19 cellular contexts compared by ENCODE assay signal in the genomic region with DNA sequence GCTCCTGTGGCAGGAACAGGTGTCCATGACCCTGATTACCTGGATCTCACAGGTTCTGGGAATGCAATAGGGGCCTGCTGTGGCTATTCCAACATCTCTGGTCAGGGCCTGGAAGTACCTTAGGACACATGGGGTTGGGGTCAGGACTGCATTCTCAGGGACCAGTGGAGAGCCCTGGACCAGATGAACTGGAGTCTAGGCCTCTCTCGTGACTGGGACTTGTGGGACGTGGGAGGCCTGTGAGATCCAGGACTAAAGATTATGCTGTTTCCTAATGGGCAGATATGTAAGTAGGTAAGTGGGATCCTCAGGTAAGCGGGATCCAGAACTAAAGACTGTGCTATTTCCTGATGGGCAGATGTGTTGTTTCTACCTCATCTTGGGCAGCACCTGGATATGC. TPM values are rescaled to one million over a fixed set of nuclear protein-coding genes. Genes with fewer than 3 reads are reported as not detected.
DNase-seq lines count a peak whose midpoint lies in the region; ATAC-seq and TF ChIP-seq lines count a peak whose summit lies in the region.
"Had no signal": no experiment of that assay in that cellular context is flagged by ENCODE, and none has a peak within 500 bp of the region (broad histone marks: within the 10 kb centered on the region; RNA-seq: fewer than 3 reads in every experiment).

No MANE protein-coding gene starts in this region.

- peaks cover 18% of the 10 kb centered on the region for H3K36me3 Mint-ChIP-seq in Caco-2 (ENCODE audit: insufficient read depth, unreplicated experiment)

- H3K9me3 ChIP-seq in heart right ventricle (no peaks in the 10 kb centered on the region), gastrocnemius medialis (no peaks in the 10 kb centered on the region), vagina (no peaks in the 10 kb centered on the region), Caco-2 (no peaks in the 10 kb centered on the region)
- H3K9me3 ChIP-seq: BLaER1 had no signal

- no peak for TF ChIP-seq POLR2A in gastrocnemius medialis (IDR thresholded peaks at IDR 0.05)
- TF ChIP-seq POLR2A in vagina (IDR thresholded peaks at IDR 0.05): no peak

- POLR2A ChIA-PET in Caco-2 (lab: Charles Lee): no interaction called here

- intact Hi-C loops in heart right ventricle (cut with DNase I): loop anchor here in 6 of 10 donors (10.0 kb wide), 2 partner anchors 145 to 235 kb away; a partner anchor contains a TSS
- intact Hi-C loops in left cardiac atrium (cut with DNase I): loop anchor here in 1 of 2 donors (10.0 kb wide), 1 partner anchor 145 kb away; no protein-coding TSS in a partner anchor
- intact Hi-C loops in gastrocnemius medialis (cut with DNase I; ENCODE audit: low total_unique reads): no loop called here
- intact Hi-C loops in vagina (cut with DNase I): loop anchor here (10.0 kb wide), 1 partner anchor 235 kb away; a partner anchor contains a TSS
- intact Hi-C loops in Caco-2 (cut with micrococcal nuclease; ENCODE audit: unreplicated experiment): no loop called here

- H3K27me3 ChIP-seq in heart right ventricle: peaks cover 0 to 9% (median 0%) of the 10 kb centered on the region in 7 donors
- no peaks in the 10 kb centered on the region for H3K27me3 ChIP-seq in gastrocnemius medialis
- no peaks in the 10 kb centered on the region for H3K27me3 ChIP-seq in vagina
- no peaks in the 10 kb centered on the region for H3K27me3 ChIP-seq in Caco-2 (replicated peaks; ENCODE audit: control insufficient read depth, insufficient read depth, low read length)

- H3K4me1 Mint-ChIP-seq in Caco-2 (ENCODE audit: low read depth, unreplicated experiment): no peaks in the 10 kb centered on the region

- DNase-seq in heart right ventricle: no peak
- DNase-seq in left cardiac atrium: no peak
- DNase-seq in islet precursor cell: peak; percentile 53
- no peak for DNase-seq in gastrocnemius medialis
- no peak for DNase-seq in vagina (ENCODE audit: extremely low spot score in 2 of 2)
- no peak for DNase-seq in HuH-7.5 (ENCODE audit: low spot score)
- DNase-seq in Caco-2: no peak
- DNase-seq: 8988T, DMS 273 treated with DMSO at 0.1 percent for 48 hours, GM23248, NCI-H2227 treated with DMSO at 0.1 percent for 48 hours, NCI-H526, OCI-M1 had no signal

- no peak overlapping the region for H3K4me3 Mint-ChIP-seq in Caco-2 (ENCODE audit: unreplicated experiment)

- 96 to 97% methylated on average over 3 of the region's 3 CpGs for WGBS in heart right ventricle, 2 donors

- no peak overlapping the region for H3K27ac Mint-ChIP-seq in Caco-2 (ENCODE audit: unreplicated experiment)

- CTCF ChIA-PET in Caco-2 (lab: Charles Lee): interaction anchor here (0.9 to 9.4 kb wide), 2 partner anchors 70 to 79 kb away, joined by 3 to 110 read pairs; no protein-coding TSS in a partner anchor

- H3K4me1 ChIP-seq in heart right ventricle (peaks cover 26 to 91% (median 55%) of the 10 kb centered on the region in 9 donors), gastrocnemius medialis (peaks cover 72 to 75% of the 10 kb centered on the region in 2 donors), vagina (peaks cover 44% of the 10 kb centered on the region), Caco-2 (peaks cover 16% of the 10 kb centered on the region)

- H3K36me3 ChIP-seq in heart right ventricle (peaks cover 0 to 17% (median 0%) of the 10 kb centered on the region in 9 donors), gastrocnemius medialis (no peaks in the 10 kb centered on the region), vagina (no peaks in the 10 kb centered on the region), Caco-2 (ENCODE audit: control insufficient read depth, insufficient read depth, low read length) (peaks cover 3% of the 10 kb centered on the region)
- H3K36me3 ChIP-seq: BLaER1 had no signal

- ATAC-seq in heart right ventricle (no peak), left cardiac atrium (no peak), gastrocnemius medialis (no peak), HG03139 (IDR thresholded peaks at IDR 0.05; ENCODE audit: unreplicated experiment) (no peak)
- ATAC-seq: HCT116, K562 had no signal

- no peaks in the 10 kb centered on the region for H3K9me3 Mint-ChIP-seq in Caco-2 (ENCODE audit: unreplicated experiment)

- no peak overlapping the region for H3K4me3 ChIP-seq in heart right ventricle
- H3K4me3 ChIP-seq in gastrocnemius medialis: no peak overlapping the region
- no peak overlapping the region for H3K4me3 ChIP-seq in vagina
- no peak overlapping the region for H3K4me3 ChIP-seq in Caco-2 (ENCODE audit: low read depth, low read length)
- H3K4me3 ChIP-seq: BLaER1, GM23248, K562 had no signal

- in situ Hi-C loops in gastrocnemius medialis (cut with MboI; ENCODE audit: low sequenced_read_pairs in 4 of 4): loop anchor here in 1 of 4 donors (10.0 kb wide), 1 partner anchor 235 kb away; a partner anchor contains a TSS

- H3K27ac ChIP-seq in heart right ventricle (peak overlapping the region in 7 of 10 donors; percentile 57 to 97 (median 91)), gastrocnemius medialis (peak overlapping the region; percentile 92 to 98 (median 97)), vagina (peak overlapping the region; percentile 5)
- H3K27ac ChIP-seq: BLaER1, GM23248 had no signal

- H3K27me3 Mint-ChIP-seq in Caco-2 (ENCODE audit: insufficient read depth, unreplicated experiment): no peaks in the 10 kb centered on the region

- no TSS peak for BruUV-seq in Caco-2 (replicated peaks; lab: Mats Ljungman, UMichigan)

- no peak for TF ChIP-seq CTCF in heart right ventricle (IDR thresholded peaks at IDR 0.05)
- no peak for TF ChIP-seq CTCF in gastrocnemius medialis (IDR thresholded peaks at IDR 0.05 in 4 of 5, conservative IDR thresholded peaks at IDR 0.05 in 1 of 5)
- no peak for TF ChIP-seq CTCF in vagina (IDR thresholded peaks at IDR 0.05)
- TF ChIP-seq CTCF in Caco-2 (IDR thresholded peaks at IDR 0.05; ENCODE audit: insufficient read depth in 1 of 2, low read depth in 1 of 2, low read length in 1 of 2, severe bottlenecking in 1 of 2, unreplicated experiment in 1 of 2): no peak

RNA-seq across cellular contexts. Expression of a gene that starts 16.2 kb away (rescaled TPM):
- total RNA-seq in heart right ventricle (10 to 100 TPM in 1 of 10 donors, 1 to 10 TPM in 4, under 1 TPM in 5; 0.38 to 13.1 (median 1.4) TPM), left cardiac atrium (1 to 10 TPM; 2.9 to 5.7 TPM), gastrocnemius medialis (1 to 10 TPM in 2 of 4 donors, not detected in 2; 1.4 to 2.5 TPM), vagina (4.2 TPM), Caco-2 (2022) (not detected in 2 replicates)
- polyA plus RNA-seq in heart right ventricle: 1 to 10 TPM in 1 of 2 donors, under 1 TPM in 1; 0.95 to 1.9 TPM
- total RNA-seq: Daoy, GM23248, HT1080 had no signal
- polyA plus RNA-seq: GM23248 had no signal

RNA-seq across cellular contexts. Expression of a gene that starts 18.3 kb away (rescaled TPM):
- total RNA-seq in heart right ventricle (10 to 100 TPM; 28.0 to 41.0 (median 32.5) TPM), left cardiac atrium (10 to 100 TPM; 24.2 to 25.9 TPM), gastrocnemius medialis (100 to 1,000 TPM in 3 of 4 donors, 10 to 100 TPM in 1; 80.4 to 138 (median 127) TPM), vagina (27.5 TPM), Caco-2 (2022) (75.0 and 83.2 TPM in 2 replicates)
- polyA plus RNA-seq in heart right ventricle: 10 to 100 TPM; 29.5 to 38.2 TPM
- total RNA-seq: HT1080 had no signal

Comparison
In these comparisons a context has a peak if more than half of its experiments do, and no peak if none do; other contexts are left out.
1. H3K27ac ChIP-seq: peak in every context shown above with its lines; median percentile 97 in gastrocnemius medialis; 91 in heart right ventricle; 5 in vagina.
2. intact Hi-C loops: an anchor here in heart right ventricle (10.0 kb wide) and vagina (10.0 kb wide); none called in gastrocnemius medialis and Caco-2.